Comparison of ENCODE assay signal across 17 cellular contexts in the genomic region with DNA sequence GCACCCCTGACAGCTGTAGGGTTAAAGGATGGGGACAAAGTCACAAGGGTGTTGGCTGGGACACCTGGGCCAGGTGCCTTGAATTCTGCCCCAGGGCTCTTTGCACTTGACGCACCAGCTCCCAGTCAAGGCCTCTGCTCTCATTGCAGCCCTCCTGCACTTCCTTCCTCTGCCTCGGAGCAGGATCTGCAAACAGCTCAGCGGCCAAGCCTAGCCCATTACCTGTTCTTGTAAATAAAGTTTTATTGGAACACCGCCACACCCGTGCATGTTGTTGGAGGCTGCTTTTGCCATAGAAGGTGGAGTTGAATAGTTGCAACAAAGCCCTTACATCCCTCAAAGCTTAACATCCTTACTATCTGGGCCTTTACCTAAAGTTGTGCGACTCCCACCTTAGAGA.
DNase-seq lines count a peak whose midpoint lies in the region; ATAC-seq, FAIRE-seq and TF ChIP-seq lines count a peak whose summit lies in the region.
"Had no signal": no experiment of that assay in that cellular context is flagged by ENCODE, and none has a peak within 500 bp of the region (broad histone marks: within the 10 kb centered on the region; RNA-seq: fewer than 3 reads in every experiment).

No MANE protein-coding gene starts in this region.

- DNase-seq in LNCaP clone FGC (ENCODE audit: low read depth) = peak; percentile 74
- DNase-seq in left colon = no peak
- DNase-seq in small intestine = peak; percentile 35
- no peak for DNase-seq in HK-2 (ENCODE audit: unreplicated experiment)
- DNase-seq in AG08396 (ENCODE audit: low spot score) = no peak
- DNase-seq: BE2C; Caco-2; CD8-positive, alpha-beta T cell; DND-41; GDM1; HCEC 1CT; Karpas-422 had no signal

- H3K4me3 ChIP-seq in LNCaP clone FGC (ENCODE audit: low read depth, low read length) (no peak overlapping the region), small intestine (ENCODE audit: low read depth in 1 of 2, low read length in 2 of 2) (no peak overlapping the region)

- TF ChIP-seq CTCF in 22Rv1 (IDR thresholded peaks at IDR 0.05) (no peak), LNCaP clone FGC (IDR thresholded peaks at IDR 0.05; ENCODE audit: control insufficient read depth, extremely low read depth, insufficient read depth) (no peak)

- H3K27me3 ChIP-seq in small intestine (ENCODE audit: control insufficient read depth in 2 of 2, insufficient read depth in 2 of 2, low read length in 2 of 2) = no peaks in the 10 kb centered on the region
- H3K27me3 ChIP-seq: BE2C had no signal

- no peaks in the 10 kb centered on the region for H3K4me1 ChIP-seq in small intestine (ENCODE audit: control insufficient read depth in 2 of 2, insufficient read depth in 1 of 2, low read depth in 1 of 2, low read length in 1 of 2)
- H3K4me1 ChIP-seq: BE2C, Caco-2 had no signal

- H3K36me3 ChIP-seq in small intestine (ENCODE audit: control insufficient read depth in 2 of 2, insufficient read depth in 2 of 2, low read length in 2 of 2) = no peaks in the 10 kb centered on the region
- H3K36me3 ChIP-seq: BE2C had no signal

- ATAC-seq in left colon = peak; percentile 59
- no peak for ATAC-seq in GM21717 (IDR thresholded peaks at IDR 0.05; ENCODE audit: unreplicated experiment)
- ATAC-seq: CD8-positive, alpha-beta T cell had no signal

- 50 to 73% (median 58%) methylated on average over 6 of the region's 6 CpGs for whole genome bisulfite sequencing in small intestine, 3 donors

- intact Hi-C loops in left colon (cut with DNase I, micrococcal nuclease) = no loop called here

- peak overlapping the region; percentile 25; the same call in 1 of the 2 replicates for H3K27ac ChIP-seq in 22Rv1
- no peak overlapping the region for H3K27ac ChIP-seq in small intestine (ENCODE audit: low read depth in 1 of 2, low read length in 1 of 2)

- no peaks in the 10 kb centered on the region for H3K9me3 ChIP-seq in small intestine (ENCODE audit: control insufficient read depth, low read depth)
- H3K9me3 ChIP-seq: BE2C, Caco-2 had no signal

- no peak for FAIRE-seq in small intestine (lab: Jason Lieb, UNC)
- FAIRE-seq: A204.1, GM12892, HTR-8/SVneo had no signal

Comparison
In these comparisons a context has a peak if more than half of its experiments do, and no peak if none do; other contexts are left out.
1. DNase-seq: peak in LNCaP clone FGC (single experiment) and small intestine (single experiment); none in left colon (0 of 2), HK-2 (single experiment) and AG08396 (single experiment).